Comparison of ENCODE assay signal across 1 cellular context in genomic region chr18:58209326-58209725, GRCh38.
TF ChIP-seq lines count a peak whose summit lies in the region.

No MANE protein-coding gene starts in this region.

TF ChIP-seq in K562, 482 proteins besides CTCF, POLR2A, EP300 and RAD21:
- TF ChIP-seq VEZF1 (CRISPR knock-in tag; IDR thresholded peaks at IDR 0.05) (peak; percentile 5; the same call in 1 of the 2 replicates), EGR1 (conservative IDR thresholded peaks at IDR 0.05) (0 out of 2 replicates have a peak, but pooled peaks have one; percentile 39), ZEB2 (IDR thresholded peaks at IDR 0.05) (no peak), ZNF12 (CRISPR knock-in tag; IDR thresholded peaks at IDR 0.05) (no peak)
